ENCODE assay signal across 1 cellular context in genomic region chr1:9282436-9282955, GRCh38.
TF ChIP-seq lines count a peak whose summit lies in the region.

No MANE protein-coding gene starts in this region.

TF ChIP-seq in IMR-90, 13 proteins besides CTCF, POLR2A, EP300 and RAD21:
- TF ChIP-seq BHLHE40 (IDR thresholded peaks at IDR 0.05; ENCODE audit: low read depth, low read length) (no peak), CHD1 (IDR thresholded peaks at IDR 0.05; ENCODE audit: low read depth, low read length) (no peak), NFE2L2 (IDR thresholded peaks at IDR 0.05; ENCODE audit: low read depth, low read length) (no peak), FOS (IDR thresholded peaks at IDR 0.05; ENCODE audit: low read depth, low read length) (no peak), CEBPB (IDR thresholded peaks at IDR 0.05; ENCODE audit: low read depth, low read length) (no peak)
